7 cellular contexts compared by ENCODE assay signal in genomic region chr3:167406876-167407492, GRCh38. TPM values are rescaled to one million over a fixed set of nuclear protein-coding genes. Genes with fewer than 3 reads are reported as not detected.
DNase-seq lines count a peak whose midpoint lies in the region; ATAC-seq and TF ChIP-seq lines count a peak whose summit lies in the region.

No MANE protein-coding gene starts in this region.

- H4K20me1 ChIP-seq in Karpas-422 (ENCODE audit: insufficient read depth, low read depth, low read length): no peaks in the 10 kb centered on the region

- POLR2A ChIA-PET in Panc1 (lab: Charles Lee): no interaction called here

- CTCF ChIA-PET in Panc1 (lab: Charles Lee): no interaction called here

- no peak overlapping the region for H2AFZ ChIP-seq in Karpas-422 (ENCODE audit: low read length)

- no peaks in the 10 kb centered on the region for H3K4me1 Mint-ChIP-seq in naive B cell

- TF ChIP-seq POLR2A in erythroblast (IDR thresholded peaks at IDR 0.05; ENCODE audit: low read length): no peak

- BruUV-seq in Panc1 (replicated peaks; lab: Mats Ljungman, UMichigan): no TSS peak

- H3K36me3 ChIP-seq in Karpas-422 (ENCODE audit: insufficient read depth, low read length): no peaks in the 10 kb centered on the region
- no peaks in the 10 kb centered on the region for H3K36me3 ChIP-seq in Panc1 (ENCODE audit: control insufficient read depth, insufficient read depth, low read length)

- H3K9me3 Mint-ChIP-seq in naive B cell: no peaks in the 10 kb centered on the region

- H3K4me1 ChIP-seq in Karpas-422 (ENCODE audit: low read length) (no peaks in the 10 kb centered on the region), Panc1 (ENCODE audit: control insufficient read depth, insufficient read depth, low read length) (no peaks in the 10 kb centered on the region)

- no peaks in the 10 kb centered on the region for H3K79me2 ChIP-seq in Karpas-422 (ENCODE audit: low read length)

- H3K27me3 Mint-ChIP-seq in naive B cell: no peaks in the 10 kb centered on the region

- no peaks in the 10 kb centered on the region for H3K36me3 Mint-ChIP-seq in naive B cell

- peak; percentile 73 for DNase-seq in Karpas-422
- peak; percentile 15 for DNase-seq in Panc1 (ENCODE audit: low read depth, low spot score)
- DNase-seq in erythroblast (lab: John Stamatoyannopoulos, UW): peak; percentile 20 to 51
- DNase-seq in naive B cell: peak; percentile 3

- no peak overlapping the region for H3K27ac Mint-ChIP-seq in naive B cell

- H3K27me3 ChIP-seq in Karpas-422 (ENCODE audit: low read length) (no peaks in the 10 kb centered on the region), Panc1 (ENCODE audit: control insufficient read depth, insufficient read depth, low read length) (no peaks in the 10 kb centered on the region)

- H3K9me2 ChIP-seq in Karpas-422 (replicated peaks; ENCODE audit: insufficient read depth, low read length): no peaks in the 10 kb centered on the region

- no peak overlapping the region for H3K27ac ChIP-seq in Karpas-422 (ENCODE audit: low read length)
- no peak overlapping the region for H3K27ac ChIP-seq in Panc1 (ENCODE audit: low read length)

- H3K9me3 ChIP-seq in Karpas-422 (ENCODE audit: low read length): no peaks in the 10 kb centered on the region
- no peaks in the 10 kb centered on the region for H3K9me3 ChIP-seq in Panc1 (ENCODE audit: control insufficient read depth, insufficient read depth, low read depth, low read length)

- no peak overlapping the region for H3K9ac ChIP-seq in Karpas-422 (ENCODE audit: low read length)

- ATAC-seq in Panc1 (peak; percentile 73; the same call in 1 of the 2 replicates), naive B cell (ENCODE audit: low read depth in 2 of 2) (peak in 1 of 2 donors; percentile 40), HG03196 (IDR thresholded peaks at IDR 0.05; ENCODE audit: unreplicated experiment) (no peak), HG02678 (IDR thresholded peaks at IDR 0.05; ENCODE audit: unreplicated experiment) (no peak)

- no peak overlapping the region for H3K4me3 Mint-ChIP-seq in naive B cell

- intact Hi-C loops in Panc1 (cut with micrococcal nuclease; ENCODE audit: unreplicated experiment): loop anchor here (5.0 kb wide), 1 partner anchor 275 kb away; no protein-coding TSS in a partner anchor

- peak; percentile 25; the same call in 1 of the 3 replicates for TF ChIP-seq CTCF in GM12872 (IDR thresholded peaks at IDR 0.05; ENCODE audit: insufficient read depth, low read depth, low read length)
- TF ChIP-seq CTCF in Panc1 (IDR thresholded peaks at IDR 0.05): peak; percentile 66

- no peak overlapping the region for H3K4me2 ChIP-seq in Karpas-422 (ENCODE audit: low read depth, low read length, poor library complexity, severe bottlenecking)

- H3K4me3 ChIP-seq in Karpas-422 (ENCODE audit: low read length): no peak overlapping the region
- no peak overlapping the region for H3K4me3 ChIP-seq in Panc1 (ENCODE audit: low read depth in 2 of 2, low read length in 2 of 2)

- in situ Hi-C loops in Panc1 (cut with HindIII; ENCODE audit: low pct_unique_long_range_greater_than_20kb, low sequenced_read_pairs): no loop called here

RNA-seq across cellular contexts. Expression of gene ZBBX, which starts 26.9 kb away (rescaled TPM):
- not detected in 2 replicates for total RNA-seq in Karpas-422 (2014; rRNA removed; shearing (Covaris generic); ENCODE audit: low replicate concordance)
- not detected for total RNA-seq in Panc1 (2021; ENCODE audit: unreplicated experiment)
- not detected for polyA plus RNA-seq in Panc1 (2012; ENCODE audit: insufficient read length)
- not detected for polyA plus RNA-seq in naive B cell (ENCODE audit: low read depth in 6 of 6)

Comparison
In these comparisons a context has a peak if more than half of its experiments do, and no peak if none do; other contexts are left out.
1. DNase-seq: peak in every context shown above with its lines; median percentile 73 in Karpas-422; 36 in erythroblast; 15 in Panc1; 3 in naive B cell.